Comparison of ENCODE assay signal across 8 cellular contexts in genomic region chr19:19460258-19460731, GRCh38. TPM values are rescaled to one million over a fixed set of nuclear protein-coding genes. Genes with fewer than 3 reads are reported as not detected.
DNase-seq lines count a peak whose midpoint lies in the region; ATAC-seq, FAIRE-seq and TF ChIP-seq lines count a peak whose summit lies in the region.

No MANE protein-coding gene starts in this region.

- POLR2A ChIA-PET in naive thymus-derived CD4-positive, alpha-beta T cell (lab: Charles Lee), result interaction anchor here (0.9 to 3.5 kb wide), 10 partner anchors 9 to 139 kb away, joined by 3 to 35 read pairs (median 6); partner anchors contain the start of gene GATAD2A

- no peak overlapping the region for H3K4me2 ChIP-seq in DND-41 (ENCODE audit: insufficient read depth, low read length)
- peak overlapping the region; percentile 63 for H3K4me2 ChIP-seq in astrocyte (ENCODE audit: low read length)

- intact Hi-C loops in naive thymus-derived CD4-positive, alpha-beta T cell (cut with micrococcal nuclease), result loop anchor here (1.0 to 2.0 kb wide), 4 partner anchors 8 to 55 kb away; partner anchors contain the start of gene GATAD2A (in 1 of the 2)

- no peaks in the 10 kb centered on the region for H3K27me3 ChIP-seq in DND-41 (ENCODE audit: insufficient read depth, low read length, poor library complexity)
- no peaks in the 10 kb centered on the region for H3K27me3 ChIP-seq in astrocyte (ENCODE audit: insufficient read depth, low read length)
- H3K27me3 ChIP-seq in naive thymus-derived CD4-positive, alpha-beta T cell (ENCODE audit: control insufficient read depth in 2 of 2, insufficient read depth in 2 of 2, low read length in 2 of 2), result no peaks in the 10 kb centered on the region
- H3K27me3 ChIP-seq in H7 (ENCODE audit: control insufficient read depth, insufficient read depth, low read length), result no peaks in the 10 kb centered on the region

- H3K27me3 Mint-ChIP-seq in astrocyte (ENCODE audit: low read depth, unreplicated experiment), result no peaks in the 10 kb centered on the region
- H3K27me3 Mint-ChIP-seq in naive thymus-derived CD4-positive, alpha-beta T cell, result no peaks in the 10 kb centered on the region

- FAIRE-seq in astrocyte (lab: Jason Lieb, UNC), result no peak

- H2AFZ ChIP-seq in DND-41 (ENCODE audit: low read depth, low read length) (no peak overlapping the region), astrocyte (ENCODE audit: low read depth, low read length) (no peak overlapping the region)

- DNase-seq in DND-41, result no peak
- peak; percentile 42 for DNase-seq in HT1080 (ENCODE audit: low read depth)
- DNase-seq in astrocyte (ENCODE audit: low read depth), result no peak
- peak in 1 of 9 donors; percentile 12 for DNase-seq in naive thymus-derived CD4-positive, alpha-beta T cell
- no peak for DNase-seq in H7
- DNase-seq in OCI-M2 (lab: John Stamatoyannopoulos, UW; ENCODE audit: unreplicated experiment), result no peak
- DNase-seq in NCI-H510A treated with DMSO at 0.1 percent for 48 hours (lab: John Stamatoyannopoulos, UW), result no peak
- no peak for DNase-seq in DMS 273 treated with DMSO at 0.1 percent for 48 hours (lab: John Stamatoyannopoulos, UW)

- H3K9me3 Mint-ChIP-seq in astrocyte (ENCODE audit: unreplicated experiment), result no peaks in the 10 kb centered on the region
- H3K9me3 Mint-ChIP-seq in naive thymus-derived CD4-positive, alpha-beta T cell, result peaks cover 0 to 2% (median 0%) of the 10 kb centered on the region in 11 donors

- CTCF ChIA-PET in naive thymus-derived CD4-positive, alpha-beta T cell (lab: Charles Lee), result interaction anchor here (0.7 to 2.5 kb wide), 4 partner anchors 13 to 55 kb away, joined by 3 to 6 read pairs (median 4); partner anchors contain the start of gene GATAD2A

- H3K4me1 ChIP-seq in DND-41 (ENCODE audit: insufficient read depth, low read length) (peaks cover 24% of the 10 kb centered on the region), astrocyte (ENCODE audit: insufficient read depth, low read length) (peaks cover 65% of the 10 kb centered on the region)
- peaks cover 82% of the 10 kb centered on the region in 2 donors for H3K4me1 ChIP-seq in naive thymus-derived CD4-positive, alpha-beta T cell (ENCODE audit: control insufficient read depth in 2 of 2, insufficient read depth in 2 of 2, low read length in 2 of 2)

- H3K4me3 Mint-ChIP-seq in astrocyte (ENCODE audit: unreplicated experiment), result peak overlapping the region; percentile 60
- peak overlapping the region; percentile 85 to 92 (median 91) for H3K4me3 Mint-ChIP-seq in naive thymus-derived CD4-positive, alpha-beta T cell

- peaks cover 98% of the 10 kb centered on the region for H3K79me2 ChIP-seq in DND-41 (ENCODE audit: insufficient read depth, low read length)
- H3K79me2 ChIP-seq in astrocyte (ENCODE audit: insufficient read depth, low read length), result peaks cover 96% of the 10 kb centered on the region

- H3K36me3 ChIP-seq in DND-41 (ENCODE audit: insufficient read depth, low read length) (peaks cover 69% of the 10 kb centered on the region), astrocyte (ENCODE audit: insufficient read depth, low read length) (no peaks in the 10 kb centered on the region), H7 (replicated peaks; ENCODE audit: control insufficient read depth, insufficient read depth, low read length) (peaks cover 3% of the 10 kb centered on the region)
- H3K36me3 ChIP-seq in naive thymus-derived CD4-positive, alpha-beta T cell (ENCODE audit: control insufficient read depth in 2 of 3, insufficient read depth in 3 of 3, low read length in 3 of 3), result peaks cover 0 to 11% (median 0%) of the 10 kb centered on the region in 3 experiments

- H3K9ac ChIP-seq in DND-41 (ENCODE audit: low read depth, low read length) (no peak overlapping the region), astrocyte (ENCODE audit: low read length) (peak overlapping the region; percentile 18)

- TF ChIP-seq CTCF in DND-41 (IDR thresholded peaks at IDR 0.05; ENCODE audit: borderline replicate concordance, extremely low read depth, low read length, poor library complexity, severe bottlenecking) (no peak), astrocyte (IDR thresholded peaks at IDR 0.05; ENCODE audit: insufficient read depth, low read depth, low read length) (no peak)

- H3K9me3 ChIP-seq in DND-41 (ENCODE audit: insufficient read depth, low read length, severe bottlenecking) (peaks cover 7% of the 10 kb centered on the region), astrocyte (ENCODE audit: insufficient read depth, low read depth, low read length) (no peaks in the 10 kb centered on the region)
- no peaks in the 10 kb centered on the region for H3K9me3 ChIP-seq in naive thymus-derived CD4-positive, alpha-beta T cell (ENCODE audit: control insufficient read depth in 2 of 3, low read length in 3 of 3)

- ATAC-seq in DND-41 (ENCODE audit: insufficient read depth, low read depth), result peak; percentile 60; the same call in 2 of the 3 replicates
- peak; percentile 26 for ATAC-seq in naive thymus-derived CD4-positive, alpha-beta T cell

- peaks cover 8% of the 10 kb centered on the region for H3K36me3 Mint-ChIP-seq in astrocyte (ENCODE audit: low read depth, unreplicated experiment)
- peaks cover 4 to 20% (median 4%) of the 10 kb centered on the region in 5 donors for H3K36me3 Mint-ChIP-seq in naive thymus-derived CD4-positive, alpha-beta T cell

- H3K4me1 Mint-ChIP-seq in astrocyte (ENCODE audit: low read depth, unreplicated experiment), result peaks cover 65% of the 10 kb centered on the region
- peaks cover 68 to 87% (median 77%) of the 10 kb centered on the region in 7 donors for H3K4me1 Mint-ChIP-seq in naive thymus-derived CD4-positive, alpha-beta T cell

- H4K20me1 ChIP-seq in DND-41 (ENCODE audit: insufficient read depth, low read length) (peaks cover 85% of the 10 kb centered on the region), astrocyte (ENCODE audit: insufficient read depth, low read length) (peaks cover 83% of the 10 kb centered on the region)

- H3K27ac Mint-ChIP-seq in astrocyte (ENCODE audit: unreplicated experiment), result peak overlapping the region; percentile 88
- H3K27ac Mint-ChIP-seq in naive thymus-derived CD4-positive, alpha-beta T cell, result peak overlapping the region; percentile 94 to 99 (median 98)

- no peak overlapping the region for H3K4me3 ChIP-seq in DND-41 (ENCODE audit: low read depth in 1 of 2, low read length in 2 of 2)
- H3K4me3 ChIP-seq in astrocyte (ENCODE audit: insufficient read depth, low read depth, low read length), result no peak overlapping the region
- peak overlapping the region; percentile 55 for H3K4me3 ChIP-seq in naive thymus-derived CD4-positive, alpha-beta T cell (ENCODE audit: low read length)
- no peak overlapping the region for H3K4me3 ChIP-seq in H7 (ENCODE audit: insufficient read depth, low read depth, low read length)

- no peak overlapping the region for H3K27ac ChIP-seq in DND-41 (ENCODE audit: low read length)
- peak overlapping the region; percentile 64 for H3K27ac ChIP-seq in astrocyte (ENCODE audit: low read depth, low read length)
- peak overlapping the region; percentile 82 for H3K27ac ChIP-seq in naive thymus-derived CD4-positive, alpha-beta T cell (ENCODE audit: low read depth, low read length)

RNA-seq across cellular contexts. Expression of gene GATAD2A, which starts 54.8 kb away (rescaled TPM):
- 92.7 and 121 TPM in 2 replicates for total RNA-seq in HT1080 (2014; rRNA removed; shearing (Covaris generic))
- polyA plus RNA-seq in HT1080 (2015; cell fraction: cytosol; rRNA removed), result 84.2 and 85.1 TPM in 2 replicates
- 53.9 and 70.8 TPM in 2 replicates for polyA plus RNA-seq in HT1080 (2015; cell fraction: nucleus; rRNA removed)
- 143 and 163 TPM in 2 replicates for total RNA-seq in astrocyte
- total RNA-seq in naive thymus-derived CD4-positive, alpha-beta T cell, result 100 to 1,000 TPM in 4 of 5 experiments, 10 to 100 TPM in 1; 97.9 to 123 (median 116) TPM
- 10 to 100 TPM; 11.3 to 25.7 TPM for polyA plus RNA-seq in naive thymus-derived CD4-positive, alpha-beta T cell
- total RNA-seq in H7 (2014; rRNA removed; shearing (Covaris generic)), result 104 and 130 TPM in 2 replicates

RNA-seq across cellular contexts. Expression of gene TSSK6, which starts 55.1 kb away (rescaled TPM):
- total RNA-seq in HT1080 (2014; rRNA removed; shearing (Covaris generic)), result 1.1 and 1.4 TPM in 2 replicates
- polyA plus RNA-seq in HT1080 (2015; cell fraction: cytosol; rRNA removed), result 6.6 and 6.9 TPM in 2 replicates
- 8.1 and 8.5 TPM in 2 replicates for polyA plus RNA-seq in HT1080 (2015; cell fraction: nucleus; rRNA removed)
- 1.8 TPM in 2 replicates for total RNA-seq in astrocyte
- total RNA-seq in naive thymus-derived CD4-positive, alpha-beta T cell, result 10 to 100 TPM in 1 of 5 experiments, 1 to 10 TPM in 4; 3.3 to 11.3 (median 5.2) TPM
- 1 to 10 TPM; 1.4 to 4.2 TPM for polyA plus RNA-seq in naive thymus-derived CD4-positive, alpha-beta T cell
- 4.7 and 9.8 TPM in 2 replicates for total RNA-seq in H7 (2014; rRNA removed; shearing (Covaris generic))

RNA-seq across cellular contexts. Expression of gene NDUFA13, which starts 55.7 kb away (rescaled TPM):
- total RNA-seq in HT1080 (2014; rRNA removed; shearing (Covaris generic)), result 142 and 227 TPM in 2 replicates
- polyA plus RNA-seq in HT1080 (2015; cell fraction: cytosol; rRNA removed), result 19.8 and 141 TPM in 2 replicates
- polyA plus RNA-seq in HT1080 (2015; cell fraction: nucleus; rRNA removed), result 26.9 and 99.8 TPM in 2 replicates
- 311 and 347 TPM in 2 replicates for total RNA-seq in astrocyte
- 100 to 1,000 TPM; 172 to 362 (median 176) TPM for total RNA-seq in naive thymus-derived CD4-positive, alpha-beta T cell
- polyA plus RNA-seq in naive thymus-derived CD4-positive, alpha-beta T cell, result 100 to 1,000 TPM; 363 to 380 TPM
- total RNA-seq in H7 (2014; rRNA removed; shearing (Covaris generic)), result 249 and 291 TPM in 2 replicates
